In the genomic region with DNA sequence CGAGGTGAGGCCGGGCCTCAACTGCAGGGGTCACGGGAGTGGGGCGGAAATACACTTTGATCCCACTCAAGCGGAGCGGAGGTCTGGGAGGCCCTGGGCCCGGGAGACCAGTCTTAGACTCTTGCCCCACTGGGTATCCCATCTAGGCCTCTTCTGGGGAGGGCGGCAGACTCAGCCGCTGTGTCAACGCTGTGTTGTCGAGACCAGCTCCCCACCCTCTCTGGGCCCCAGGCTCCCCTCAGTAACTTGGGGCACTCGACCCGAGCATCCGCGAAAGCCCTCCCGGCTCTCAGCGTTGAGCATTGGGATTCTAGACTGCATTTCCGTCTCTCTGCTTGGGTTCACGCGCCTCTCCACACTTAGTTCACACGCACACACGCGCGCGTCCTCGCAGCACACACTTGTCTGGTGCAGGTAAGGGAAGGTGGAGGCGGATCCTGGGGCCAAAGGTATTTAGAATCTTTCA, we compare ENCODE assay signal across 13 cellular contexts. TPM values are rescaled to one million over a fixed set of nuclear protein-coding genes. Genes with fewer than 3 reads are reported as not detected.
DNase-seq lines count a peak whose midpoint lies in the region; ATAC-seq and TF ChIP-seq lines count a peak whose summit lies in the region.
"Had no signal": no experiment of that assay in that cellular context is flagged by ENCODE, and none has a peak within 500 bp of the region (broad histone marks: within the 10 kb centered on the region; RNA-seq: fewer than 3 reads in every experiment).

No MANE protein-coding gene starts in this region.

- peaks cover 73% of the 10 kb centered on the region for H3K27me3 Mint-ChIP-seq in activated CD8-positive, alpha-beta T cell treated with anti-CD3 and anti-CD28 coated beads for 36 hours
- H3K27me3 Mint-ChIP-seq in immature natural killer cell (ENCODE audit: low read depth in 3 of 3), result peaks cover 48 to 71% (median 70%) of the 10 kb centered on the region in 3 donors

- H3K9me3 Mint-ChIP-seq in activated CD8-positive, alpha-beta T cell treated with anti-CD3 and anti-CD28 coated beads for 36 hours, result peaks cover 2% of the 10 kb centered on the region
- H3K9me3 Mint-ChIP-seq in immature natural killer cell, result peaks cover 0 to 32% (median 8%) of the 10 kb centered on the region in 6 donors
- peaks cover 6% of the 10 kb centered on the region for H3K9me3 Mint-ChIP-seq in stimulated activated effector memory CD8-positive, alpha-beta T cell treated with anti-CD3 and anti-CD28 coated beads, Interleukin-12 subunit alpha, Interleukin-12 subunit beta, amount 100 ng/mL, for 72 hours
- H3K9me3 Mint-ChIP-seq: activated T-cell treated with anti-CD3 and anti-CD28 coated beads, Interleukin-2, amount 50 U/mL, for 24 hours had no signal

- peaks cover 56% of the 10 kb centered on the region for H3K4me1 Mint-ChIP-seq in activated CD8-positive, alpha-beta T cell treated with anti-CD3 and anti-CD28 coated beads for 36 hours (ENCODE audit: low read depth)
- H3K4me1 Mint-ChIP-seq in immature natural killer cell, result peaks cover 31 to 52% of the 10 kb centered on the region in 2 donors
- H3K4me1 Mint-ChIP-seq in stimulated activated effector memory CD8-positive, alpha-beta T cell treated with anti-CD3 and anti-CD28 coated beads, Interleukin-12 subunit alpha, Interleukin-12 subunit beta, amount 100 ng/mL, for 72 hours, result peaks cover 42% of the 10 kb centered on the region

- POLR2A ChIA-PET in activated CD8-positive, alpha-beta T cell treated with anti-CD3 and anti-CD28 coated beads for 36 hours (lab: Charles Lee), result interaction anchor here (1.2 to 1.3 kb wide), 2 partner anchors 8 to 13 kb away, joined by 3 to 4 read pairs; no protein-coding TSS in a partner anchor

- CTCF ChIA-PET in activated CD8-positive, alpha-beta T cell treated with anti-CD3 and anti-CD28 coated beads for 36 hours (lab: Charles Lee), result interaction anchor here (0.9 to 5.2 kb wide), 6 partner anchors 12 to 690 kb away, joined by 3 to 31 read pairs (median 5); partner anchors contain the start of gene RAB28

- ATAC-seq in activated CD8-positive, alpha-beta T cell treated with anti-CD3 and anti-CD28 coated beads for 36 hours, result no peak
- ATAC-seq in stimulated activated effector memory CD8-positive, alpha-beta T cell treated with anti-CD3 and anti-CD28 coated beads, Interleukin-12 subunit alpha, Interleukin-12 subunit beta, amount 100 ng/mL, for 72 hours, result peak; percentile 2
- ATAC-seq in HG03135 (IDR thresholded peaks at IDR 0.05; ENCODE audit: unreplicated experiment), result no peak

- H3K36me3 Mint-ChIP-seq in activated CD8-positive, alpha-beta T cell treated with anti-CD3 and anti-CD28 coated beads for 36 hours (ENCODE audit: low read depth), result peaks cover 5% of the 10 kb centered on the region
- H3K36me3 Mint-ChIP-seq in immature natural killer cell, result peaks cover 0 to 6% (median 3%) of the 10 kb centered on the region in 3 donors
- H3K36me3 Mint-ChIP-seq in stimulated activated effector memory CD8-positive, alpha-beta T cell treated with anti-CD3 and anti-CD28 coated beads, Interleukin-12 subunit alpha, Interleukin-12 subunit beta, amount 100 ng/mL, for 72 hours, result peaks cover 21% of the 10 kb centered on the region

- intact Hi-C loops in activated CD8-positive, alpha-beta T cell treated with anti-CD3 and anti-CD28 coated beads for 36 hours (cut with micrococcal nuclease), result no loop called here

- no peak overlapping the region for H3K27ac Mint-ChIP-seq in activated CD8-positive, alpha-beta T cell treated with anti-CD3 and anti-CD28 coated beads for 36 hours
- no peak overlapping the region for H3K27ac Mint-ChIP-seq in immature natural killer cell
- H3K27ac Mint-ChIP-seq in stimulated activated effector memory CD8-positive, alpha-beta T cell treated with anti-CD3 and anti-CD28 coated beads, Interleukin-12 subunit alpha, Interleukin-12 subunit beta, amount 100 ng/mL, for 72 hours, result no peak overlapping the region

- DNase-seq in activated CD8-positive, alpha-beta memory T cell treated with anti-CD3 and anti-CD28 coated beads for 24 hours, result peak; percentile 58
- DNase-seq in activated CD8-positive, alpha-beta memory T cell treated with anti-CD3 and anti-CD28 coated beads, Interleukin-2, amount 50 U/mL, for 48 hours, result no peak
- DNase-seq in activated CD8-positive, alpha-beta T cell treated with anti-CD3 and anti-CD28 coated beads for 36 hours, result no peak
- DNase-seq in immature natural killer cell (no peak), cortex of kidney (lab: John Stamatoyannopoulos, UW) (no peak), NCI-H226 (no peak)
- no peak for DNase-seq in stimulated activated effector memory CD8-positive, alpha-beta T cell treated with anti-CD3 and anti-CD28 coated beads, Interleukin-12 subunit alpha, Interleukin-12 subunit beta, amount 100 ng/mL, for 72 hours (ENCODE audit: low spot score in 2 of 2)
- DNase-seq: activated T-cell treated with anti-CD3 and anti-CD28 coated beads, Interleukin-2, amount 50 U/mL, for 24 hours; NCI-H1694; NK-92 treated with Interleukin-12 subunit alpha and Interleukin-12 subunit beta, amount 100 ng/mL, for 24 hours; stimulated activated CD4-positive, alpha-beta T cell treated with anti-CD3 and anti-CD28 coated beads, Interleukin-1b, Interleukin-23, amount 100 ng/mL, for 48 hours had no signal

- TF ChIP-seq CTCF in activated CD8-positive, alpha-beta T cell treated with anti-CD3 and anti-CD28 coated beads for 36 hours (IDR thresholded peaks at IDR 0.05), result no peak

- H3K4me3 Mint-ChIP-seq in activated CD8-positive, alpha-beta T cell treated with anti-CD3 and anti-CD28 coated beads for 36 hours, result peak overlapping the region; percentile 21
- peak overlapping the region in 4 of 5 donors; percentile 26 to 68 (median 56) for H3K4me3 Mint-ChIP-seq in immature natural killer cell
- H3K4me3 Mint-ChIP-seq in stimulated activated effector memory CD8-positive, alpha-beta T cell treated with anti-CD3 and anti-CD28 coated beads, Interleukin-12 subunit alpha, Interleukin-12 subunit beta, amount 100 ng/mL, for 72 hours, result peak overlapping the region; percentile 78

RNA-seq across cellular contexts. Expression of gene NKX3-2, which starts 1.7 kb away (rescaled TPM):
- not detected for total RNA-seq in activated CD8-positive, alpha-beta T cell treated with anti-CD3 and anti-CD28 coated beads for 36 hours
- polyA plus RNA-seq in immature natural killer cell, result not detected
- polyA plus RNA-seq: heart left ventricle had no signal

RNA-seq across cellular contexts. Expression of gene RAB28, which starts 58.5 kb away (rescaled TPM):
- 10 to 100 TPM; 12.5 to 13.1 TPM for total RNA-seq in activated CD8-positive, alpha-beta T cell treated with anti-CD3 and anti-CD28 coated beads for 36 hours
- 10 to 100 TPM; 16.8 to 25.2 (median 20.7) TPM for polyA plus RNA-seq in immature natural killer cell

Comparison
In these comparisons a context has a peak if more than half of its experiments do, and no peak if none do; other contexts are left out.
1. H3K4me3 Mint-ChIP-seq: peak in every context shown above with its lines; median percentile 78 in stimulated activated effector memory CD8-positive, alpha-beta T cell treated with anti-CD3 and anti-CD28 coated beads, Interleukin-12 subunit alpha, Interleukin-12 subunit beta, amount 100 ng/mL, for 72 hours; 56 in immature natural killer cell; 21 in activated CD8-positive, alpha-beta T cell treated with anti-CD3 and anti-CD28 coated beads for 36 hours.